ENCODE assay signal across 9 cellular contexts in genomic region chr12:124625867-124626675, GRCh38. TPM values are rescaled to one million over a fixed set of nuclear protein-coding genes. Genes with fewer than 3 reads are reported as not detected.
A peak's percentile ranks its signal among the peaks of the same experiment; 100 is the strongest.
DNase-seq lines count a peak whose midpoint lies in the region; ATAC-seq and TF ChIP-seq lines count a peak whose summit lies in the region.
"Had no signal": no experiment of that assay in that cellular context is flagged by ENCODE, and none has a peak within 500 bp of the region (broad histone marks: within the 10 kb centered on the region; RNA-seq: fewer than 3 reads in every experiment).

No MANE protein-coding gene starts in this region.

- H3K4me1 ChIP-seq in mucosa of descending colon (ENCODE audit: low read depth), result peaks cover 12% of the 10 kb centered on the region

- intact Hi-C loops in mucosa of descending colon (cut with DNase I, micrococcal nuclease), result no loop called here

- no peak overlapping the region for H3K4me3 ChIP-seq in mucosa of descending colon
- H3K4me3 ChIP-seq: cardiac muscle cell had no signal

- no peaks in the 10 kb centered on the region for H3K36me3 ChIP-seq in mucosa of descending colon (ENCODE audit: low read depth)
- H3K36me3 ChIP-seq: cardiac muscle cell had no signal

- TF ChIP-seq CTCF in mucosa of descending colon (IDR thresholded peaks at IDR 0.05), result no peak

- DNase-seq in AG08395 (ENCODE audit: low spot score) (peak; percentile 94), NOMO-1 treated with DMSO at 0.1 percent for 48 hours (lab: John Stamatoyannopoulos, UW; ENCODE audit: unreplicated experiment) (peak; percentile 64), ecto neural progenitor cell (ENCODE audit: low spot score) (peak; percentile 75), mucosa of descending colon (peak; percentile 84 to 94 (median 87)), NCI-H2081 treated with DMSO at 0.1 percent for 48 hours (lab: John Stamatoyannopoulos, UW) (no peak)
- DNase-seq in activated CD4-positive, alpha-beta T cell treated with anti-CD3 and anti-CD28 coated beads for 1 hour, result no peak
- DNase-seq in stimulated activated CD4-positive, alpha-beta T cell treated with anti-CD3 and anti-CD28 coated beads, Interleukin-12 subunit alpha, Interleukin-12 subunit beta, amount 100 ng/mL, for 4 hours, result no peak

- H3K9me3 ChIP-seq in mucosa of descending colon, result no peaks in the 10 kb centered on the region

- ATAC-seq in mucosa of descending colon (peak; percentile 97), GM21423 (IDR thresholded peaks at IDR 0.05; ENCODE audit: unreplicated experiment) (no peak)

RNA-seq across cellular contexts. Expression of gene NCOR2, which starts 58.7 kb away (rescaled TPM):
- total RNA-seq in mucosa of descending colon, result 100 to 1,000 TPM; 159 to 269 (median 161) TPM

Comparison
In these comparisons a context has a peak if more than half of its experiments do, and no peak if none do; other contexts are left out.
1. DNase-seq: peak in AG08395 (single experiment), NOMO-1 treated with DMSO at 0.1 percent for 48 hours (single experiment), ecto neural progenitor cell (single experiment) and mucosa of descending colon (3 of 3); none in activated CD4-positive, alpha-beta T cell treated with anti-CD3 and anti-CD28 coated beads for 1 hour (single experiment), stimulated activated CD4-positive, alpha-beta T cell treated with anti-CD3 and anti-CD28 coated beads, Interleukin-12 subunit alpha, Interleukin-12 subunit beta, amount 100 ng/mL, for 4 hours (single experiment) and NCI-H2081 treated with DMSO at 0.1 percent for 48 hours (single experiment).